16 cellular contexts compared by ENCODE assay signal in genomic region chr19:34461375-34462100, GRCh38. TPM values are rescaled to one million over a fixed set of nuclear protein-coding genes. Genes with fewer than 3 reads are reported as not detected.
DNase-seq lines count a peak whose midpoint lies in the region; ATAC-seq and TF ChIP-seq lines count a peak whose summit lies in the region.
"Had no signal": no experiment of that assay in that cellular context is flagged by ENCODE, and none has a peak within 500 bp of the region (broad histone marks: within the 10 kb centered on the region; RNA-seq: fewer than 3 reads in every experiment).

No MANE protein-coding gene starts in this region.

- H3K9me3 ChIP-seq in ascending aorta: no peaks in the 10 kb centered on the region
- H3K9me3 ChIP-seq: BLaER1 treated with 17β-estradiol and CSF1 and Interleukin-3, amounts not matched to agents 10 nM and 100 nM; breast epithelium had no signal

- H3K4me3 Mint-ChIP-seq in progenitor cell of endocrine pancreas (ENCODE audit: low read depth): no peak overlapping the region
- H3K4me3 Mint-ChIP-seq: activated CD4-positive, alpha-beta T cell treated with anti-CD3 and anti-CD28 coated beads, Interleukin-2, amount 10 ng/mL, durations not matched to agents 24 days and 14 days; IgD-negative memory B cell had no signal

- H3K36me3 ChIP-seq in ascending aorta: peaks cover 53 to 66% of the 10 kb centered on the region in 2 donors
- H3K36me3 ChIP-seq: breast epithelium had no signal

- DNase-seq in AG20443 (ENCODE audit: low spot score) (peak; percentile 46), ascending aorta (ENCODE audit: low spot score in 2 of 2) (peak in 1 of 2 donors; percentile 71), Right ventricle myocardium superior (no peak), progenitor cell of endocrine pancreas (ENCODE audit: low spot score, unreplicated experiment) (no peak), NCI-H748 treated with DMSO at 0.1 percent for 48 hours (lab: John Stamatoyannopoulos, UW) (no peak), NCI-H146 treated with DMSO at 0.1 percent for 48 hours (lab: John Stamatoyannopoulos, UW; ENCODE audit: unreplicated experiment) (no peak), NCI-H146 (lab: John Stamatoyannopoulos, UW) (no peak), cerebellar cortex (ENCODE audit: low spot score) (no peak)
- DNase-seq: activated CD4-positive, alpha-beta T cell treated with anti-CD3 and anti-CD28 coated beads, Interleukin-2, amount 10 ng/mL, durations not matched to agents 24 days and 14 days; activated T-cell treated with anti-CD3 and anti-CD28 coated beads, Interleukin-2, amount 50 U/mL, for 48 hours; NCI-H1105 treated with DMSO at 0.1 percent for 48 hours; T-helper 2 cell had no signal

- TF ChIP-seq CTCF in ascending aorta (IDR thresholded peaks at IDR 0.05): no peak
- TF ChIP-seq CTCF in progenitor cell of endocrine pancreas (IDR thresholded peaks at IDR 0.05; ENCODE audit: unreplicated experiment): no peak

- peaks cover 37% of the 10 kb centered on the region for H3K36me3 Mint-ChIP-seq in progenitor cell of endocrine pancreas (ENCODE audit: insufficient read depth)

- peaks cover 13% of the 10 kb centered on the region for H3K4me1 Mint-ChIP-seq in progenitor cell of endocrine pancreas (ENCODE audit: low read depth)

- ATAC-seq in Right ventricle myocardium superior (ENCODE audit: poor library complexity): peak; percentile 82

- H3K27me3 ChIP-seq in ascending aorta: no peaks in the 10 kb centered on the region
- H3K27me3 ChIP-seq: BLaER1 treated with 17β-estradiol and CSF1 and Interleukin-3, amounts not matched to agents 10 nM and 100 nM; breast epithelium had no signal

- intact Hi-C loops in ascending aorta (cut with DNase I): loop anchor here (1.0 to 2.0 kb wide), 2 partner anchors 20 to 33 kb away; partner anchors contain the start of genes UBA2 and WTIP
- intact Hi-C loops in Right ventricle myocardium superior (cut with DNase I): no loop called here

- H3K27ac ChIP-seq in ascending aorta: peak overlapping the region; percentile 82 to 89
- H3K27ac ChIP-seq: BLaER1 treated with 17β-estradiol and CSF1 and Interleukin-3, amounts not matched to agents 10 nM and 100 nM had no signal

- H3K27ac Mint-ChIP-seq in progenitor cell of endocrine pancreas: peak overlapping the region; percentile 38
- H3K27ac Mint-ChIP-seq: activated CD4-positive, alpha-beta T cell treated with anti-CD3 and anti-CD28 coated beads, Interleukin-2, amount 10 ng/mL, durations not matched to agents 24 days and 14 days; IgD-negative memory B cell had no signal

- peaks cover 22 to 53% of the 10 kb centered on the region in 2 donors for H3K4me1 ChIP-seq in ascending aorta

- H3K4me3 ChIP-seq in ascending aorta: peak overlapping the region in 1 of 2 donors; percentile 21
- H3K4me3 ChIP-seq: BLaER1 treated with 17β-estradiol and CSF1 and Interleukin-3, amounts not matched to agents 10 nM and 100 nM; breast epithelium; lung had no signal

- H3K9me3 Mint-ChIP-seq in progenitor cell of endocrine pancreas (ENCODE audit: low read depth): no peaks in the 10 kb centered on the region
- H3K9me3 Mint-ChIP-seq: activated CD4-positive, alpha-beta T cell treated with anti-CD3 and anti-CD28 coated beads, Interleukin-2, amount 10 ng/mL, durations not matched to agents 24 days and 14 days; IgD-negative memory B cell had no signal

- H3K27me3 Mint-ChIP-seq in progenitor cell of endocrine pancreas: no peaks in the 10 kb centered on the region
- H3K27me3 Mint-ChIP-seq: activated CD4-positive, alpha-beta T cell treated with anti-CD3 and anti-CD28 coated beads, Interleukin-2, amount 10 ng/mL, durations not matched to agents 24 days and 14 days; IgD-negative memory B cell had no signal

RNA-seq across cellular contexts. Expression of gene WTIP, which starts 20.0 kb away (rescaled TPM):
- total RNA-seq in ascending aorta (127 TPM), Right ventricle myocardium superior (20.4 TPM), progenitor cell of endocrine pancreas (23.1 and 24.4 TPM in 2 replicates)

RNA-seq across cellular contexts. Expression of gene UBA2, which starts 33.4 kb away (rescaled TPM):
- total RNA-seq in ascending aorta (162 TPM), Right ventricle myocardium superior (41.7 TPM), progenitor cell of endocrine pancreas (111 and 120 TPM in 2 replicates)

RNA-seq across cellular contexts. Expression of gene PDCD2L, which starts 57.3 kb away (rescaled TPM):
- total RNA-seq in ascending aorta: 30.0 TPM
- 10.4 TPM for total RNA-seq in Right ventricle myocardium superior
- total RNA-seq in progenitor cell of endocrine pancreas: 18.1 and 20.1 TPM in 2 replicates
